In genomic region chr6:146881228-146882181, GRCh38 we compare ENCODE assay signal across 1 cellular context.
TF ChIP-seq lines count a peak whose summit lies in the region.

No MANE protein-coding gene starts in this region.

TF ChIP-seq in K562, 482 proteins besides CTCF, POLR2A, EP300 and RAD21 (continued from another document and continues in another):
- TF ChIP-seq ZNF609 (CRISPR knock-in tag; IDR thresholded peaks at IDR 0.05; ENCODE audit: borderline replicate concordance) (no peak), CC2D1A (IDR thresholded peaks at IDR 0.05) (no peak), ZNF41 (CRISPR knock-in tag; conservative IDR thresholded peaks at IDR 0.05) (0 out of 2 replicates have a peak, but pooled peaks have one; percentile 47), MCM5 (IDR thresholded peaks at IDR 0.05; ENCODE audit: low read depth) (no peak), TFAM (CRISPR knock-in tag; conservative IDR thresholded peaks at IDR 0.05) (no peak), XRCC5 (IDR thresholded peaks at IDR 0.05; ENCODE audit: low read depth, low read length) (no peak), NUFIP1 (IDR thresholded peaks at IDR 0.05; ENCODE audit: partially characterized antibody) (no peak), ZZZ3 (IDR thresholded peaks at IDR 0.05) (no peak; the same call in 1 of the 2 replicates), TFE3 (CRISPR knock-in tag; IDR thresholded peaks at IDR 0.05) (no peak; the same call in 1 of the 2 replicates), LARP7 (IDR thresholded peaks at IDR 0.05) (no peak), RAD51 (IDR thresholded peaks at IDR 0.05; ENCODE audit: borderline replicate concordance, low read depth) (no peak), E2F1 (CRISPR knock-in tag; IDR thresholded peaks at IDR 0.05) (no peak), CREB1 (IDR thresholded peaks at IDR 0.05) (no peak), CREB1 (CRISPR knock-in tag; IDR thresholded peaks at IDR 0.05) (no peak), PRMT5 (CRISPR knock-in tag; IDR thresholded peaks at IDR 0.05) (no peak), RBM17 (IDR thresholded peaks at IDR 0.05; ENCODE audit: borderline replicate concordance, low read depth, low read length) (no peak), ZMIZ1 (IDR thresholded peaks at IDR 0.05; ENCODE audit: low read depth in 2 of 2, low read length in 2 of 2) (0 out of 4 replicates have a peak, but pooled peaks of 1 of the 2 experiments have one; percentile 36), KAT2B (IDR thresholded peaks at IDR 0.05; ENCODE audit: low read depth, low read length) (no peak), RBM14 (IDR thresholded peaks at IDR 0.05; ENCODE audit: borderline replicate concordance, insufficient read depth, low read depth, low read length) (no peak), SAFB (IDR thresholded peaks at IDR 0.05; ENCODE audit: borderline replicate concordance, low read depth, low read length) (no peak), POLR2AphosphoS5 (IDR thresholded peaks at IDR 0.05; ENCODE audit: control insufficient read depth, insufficient read depth, low read depth, low read length) (no peak), ZNF561 (CRISPR knock-in tag; conservative IDR thresholded peaks at IDR 0.05) (no peak), ZNF12 (CRISPR knock-in tag; IDR thresholded peaks at IDR 0.05) (no peak), KHSRP (IDR thresholded peaks at IDR 0.05) (no peak), DPF2 (IDR thresholded peaks at IDR 0.05) (peak; percentile 62), ZHX1 (conservative IDR thresholded peaks at IDR 0.05; ENCODE audit: low read length) (no peak), NR2C1 (IDR thresholded peaks at IDR 0.05) (no peak), NR2C1 (tag; IDR thresholded peaks at IDR 0.05) (peak; percentile 37; the same call in 1 of the 2 replicates), ZNF146 (CRISPR knock-in tag; IDR thresholded peaks at IDR 0.05; ENCODE audit: unreplicated experiment) (no peak), C11orf30 (IDR thresholded peaks at IDR 0.05; ENCODE audit: low read depth) (peak; percentile 50), MYNN (IDR thresholded peaks at IDR 0.05) (no peak), MYNN (CRISPR knock-in tag; IDR thresholded peaks at IDR 0.05) (no peak), MEF2D (tag; conservative IDR thresholded peaks at IDR 0.05; ENCODE audit: low read depth) (no peak), NCOA4 (IDR thresholded peaks at IDR 0.05; ENCODE audit: partially characterized antibody) (no peak), MEF2A (IDR thresholded peaks at IDR 0.05; ENCODE audit: control insufficient read depth, low read depth, low read length) (no peak), CGGBP1 (CRISPR knock-in tag; IDR thresholded peaks at IDR 0.05) (no peak), HEY1 (CRISPR knock-in tag; IDR thresholded peaks at IDR 0.05; ENCODE audit: borderline replicate concordance) (no peak), HES1 (IDR thresholded peaks at IDR 0.05; ENCODE audit: low read depth) (no peak; the same call in 1 of the 2 replicates), ZNF699 (CRISPR knock-in tag; IDR thresholded peaks at IDR 0.05; ENCODE audit: insufficient replicate concordance) (no peak)
